Comparison of ENCODE assay signal across 21 cellular contexts in the genomic region with DNA sequence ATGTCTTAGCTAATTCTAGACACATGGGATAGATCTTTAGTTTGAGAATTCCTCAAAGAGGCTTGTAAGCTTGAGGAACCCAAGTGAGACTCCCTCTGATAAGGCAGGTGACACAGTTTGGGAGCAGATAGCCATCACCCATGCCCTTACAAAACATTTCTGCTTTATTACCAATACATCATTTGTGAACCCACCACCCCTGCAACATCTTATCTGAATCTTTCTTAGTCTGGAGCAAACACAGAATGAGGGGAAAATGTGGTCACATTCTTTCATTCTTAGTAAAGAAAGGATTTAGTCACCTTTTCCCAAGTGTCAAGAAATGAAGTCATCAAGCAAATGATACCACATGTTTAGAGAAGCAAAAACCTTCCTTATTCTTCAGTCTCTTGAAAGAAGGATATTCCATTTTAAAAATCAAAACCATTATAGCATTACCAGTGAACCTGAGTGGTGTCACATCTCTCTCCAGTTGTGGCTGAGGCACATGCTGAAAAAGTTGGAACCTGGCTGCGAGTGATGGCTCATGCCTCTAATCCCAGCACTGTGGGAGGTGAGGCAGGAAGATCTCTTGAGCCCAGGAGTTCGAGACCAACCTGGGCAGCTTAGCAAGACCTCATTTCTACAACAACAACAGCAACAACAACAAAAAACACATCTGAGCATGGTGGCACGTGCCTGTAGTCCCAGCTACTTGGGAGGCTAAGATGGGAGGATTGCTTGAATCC.
DNase-seq lines count a peak whose midpoint lies in the region; ATAC-seq lines count a peak whose summit lies in the region.
"Had no signal": no experiment of that assay in that cellular context is flagged by ENCODE, and none has a peak within 500 bp of the region (broad histone marks: within the 10 kb centered on the region; RNA-seq: fewer than 3 reads in every experiment).

No MANE protein-coding gene starts in this region.

- H3K4me1 ChIP-seq in mesendoderm (ENCODE audit: control insufficient read depth, low read depth, low read length) = peaks cover 12% of the 10 kb centered on the region

- H3K4me3 ChIP-seq in mesendoderm (ENCODE audit: low read length) = no peak overlapping the region
- H3K4me3 ChIP-seq: BLaER1 treated with 17β-estradiol and CSF1 and Interleukin-3, amounts not matched to agents 10 nM and 100 nM; coronary artery; MG63; skin epidermis; tibial artery had no signal

- no peak overlapping the region for H2AK5ac ChIP-seq in mesendoderm (ENCODE audit: low read length)

- no peak overlapping the region for H3K23ac ChIP-seq in mesendoderm (ENCODE audit: low read length)

- H3K79me1 ChIP-seq in mesendoderm (ENCODE audit: low read length) = no peaks in the 10 kb centered on the region

- H4K8ac ChIP-seq in mesendoderm (ENCODE audit: low read depth, low read length) = no peak overlapping the region

- no peak overlapping the region for H3K9ac ChIP-seq in mesendoderm (ENCODE audit: low read length)
- H3K9ac ChIP-seq: BLaER1 treated with 17β-estradiol and CSF1 and Interleukin-3, amounts not matched to agents 10 nM and 100 nM had no signal

- WGBS in mesendoderm (ENCODE audit: extremely low coverage, insufficient coverage, low lambda C conversion rate) = no CpG with 5 or more reads among the region's 3 CpGs

- H3K4me3 Mint-ChIP-seq in activated T-helper 1 cell treated with anti-CD3 and anti-CD28 coated beads, Interleukin-12 subunit alpha, Interleukin-12 subunit beta, Interleukin-2, Interleukin-4 antibody, amounts not matched to agents 30 ng/mL and 10 ng/mL and 1 ng/mL, durations not matched to agents 14 hours and 24 hours and 36 hours = no peak overlapping the region
- H3K4me3 Mint-ChIP-seq: activated naive CD8-positive, alpha-beta T cell treated with anti-CD3 and anti-CD28 coated beads, Interleukin-2, amount 10 ng/mL, durations not matched to agents 7 days and 5 days; natural killer cell treated with Interleukin-12 subunit alpha and Interleukin-12 subunit beta and Interleukin-15 and Interleukin-18, amount 100 ng/mL, for 72 hours had no signal

- peaks cover 25% of the 10 kb centered on the region for H3K36me3 Mint-ChIP-seq in activated T-helper 1 cell treated with anti-CD3 and anti-CD28 coated beads, Interleukin-12 subunit alpha, Interleukin-12 subunit beta, Interleukin-2, Interleukin-4 antibody, amounts not matched to agents 30 ng/mL and 10 ng/mL and 1 ng/mL, durations not matched to agents 14 hours and 24 hours and 36 hours (ENCODE audit: low read depth)
- H3K36me3 Mint-ChIP-seq: activated naive CD8-positive, alpha-beta T cell treated with anti-CD3 and anti-CD28 coated beads, Interleukin-2, amount 10 ng/mL, durations not matched to agents 7 days and 5 days; natural killer cell treated with Interleukin-12 subunit alpha and Interleukin-12 subunit beta and Interleukin-15 and Interleukin-18, amount 100 ng/mL, for 72 hours had no signal

- no peak overlapping the region for H2BK15ac ChIP-seq in mesendoderm (replicated peaks; ENCODE audit: low read depth)

- H2BK5ac ChIP-seq in mesendoderm (ENCODE audit: low read length) = no peak overlapping the region

- H3K27ac Mint-ChIP-seq in activated T-helper 1 cell treated with anti-CD3 and anti-CD28 coated beads, Interleukin-12 subunit alpha, Interleukin-12 subunit beta, Interleukin-2, Interleukin-4 antibody, amounts not matched to agents 30 ng/mL and 10 ng/mL and 1 ng/mL, durations not matched to agents 14 hours and 24 hours and 36 hours = peak overlapping the region; percentile 87
- H3K27ac Mint-ChIP-seq: activated naive CD8-positive, alpha-beta T cell treated with anti-CD3 and anti-CD28 coated beads, Interleukin-2, amount 10 ng/mL, durations not matched to agents 7 days and 5 days; natural killer cell treated with Interleukin-12 subunit alpha and Interleukin-12 subunit beta and Interleukin-15 and Interleukin-18, amount 100 ng/mL, for 72 hours; progenitor cell of endocrine pancreas had no signal

- no peak overlapping the region for H4K5ac ChIP-seq in mesendoderm (ENCODE audit: low read length)

- intact Hi-C loops in activated T-helper 1 cell treated with anti-CD3 and anti-CD28 coated beads, Interleukin-12 subunit alpha, Interleukin-12 subunit beta, Interleukin-2, Interleukin-4 antibody, amounts not matched to agents 30 ng/mL and 10 ng/mL and 1 ng/mL, durations not matched to agents 14 hours and 24 hours and 36 hours (cut with micrococcal nuclease) = loop anchor here (1.0 to 5.0 kb wide), 12 partner anchors 17 to 295 kb away; partner anchors contain the start of gene PIP5K1B

- peak; percentile 29 for DNase-seq in activated CD4-positive, alpha-beta T cell treated with anti-CD3 and anti-CD28 coated beads for 48 hours
- no peak for DNase-seq in activated CD4-positive, alpha-beta T cell treated with anti-CD3 and anti-CD28 coated beads, Interleukin-2, amount 50 U/mL, for 4 hours
- no peak for DNase-seq in activated T-helper 1 cell treated with anti-CD3 and anti-CD28 coated beads, Interleukin-12 subunit alpha, Interleukin-12 subunit beta, Interleukin-2, Interleukin-4 antibody, amounts not matched to agents 30 ng/mL and 10 ng/mL and 1 ng/mL, durations not matched to agents 14 hours and 24 hours and 36 hours (ENCODE audit: low spot score)
- peak; percentile 65 for DNase-seq in mesendoderm
- DNase-seq in NCI-H1694 treated with DMSO at 0.1 percent for 48 hours (lab: John Stamatoyannopoulos, UW) = no peak
- no peak for DNase-seq in NCI-H1105 (lab: John Stamatoyannopoulos, UW)
- no peak for DNase-seq in Kasumi-1 (lab: John Stamatoyannopoulos, UW)
- DNase-seq: activated naive CD8-positive, alpha-beta T cell treated with anti-CD3 and anti-CD28 coated beads, Interleukin-2, amount 10 ng/mL, durations not matched to agents 7 days and 5 days; brain microvascular endothelial cell; GF-D8; MG63; NCI-H1694; NCI-H345; SHP77; tibial artery had no signal

- no peaks in the 10 kb centered on the region for H3K36me3 ChIP-seq in mesendoderm (ENCODE audit: control insufficient read depth, insufficient read depth, low read length)
- H3K36me3 ChIP-seq: BLaER1 treated with 17β-estradiol and CSF1 and Interleukin-3, amounts not matched to agents 10 nM and 100 nM; brain microvascular endothelial cell; MG63; tibial artery had no signal

- no peak overlapping the region for H2BK120ac ChIP-seq in mesendoderm (ENCODE audit: low read depth, low read length)

- H3K18ac ChIP-seq in mesendoderm (ENCODE audit: low read length) = no peak overlapping the region

- H3K79me2 ChIP-seq in mesendoderm (ENCODE audit: control insufficient read depth, insufficient read depth, low read length) = no peaks in the 10 kb centered on the region

- H3K4me1 Mint-ChIP-seq in activated T-helper 1 cell treated with anti-CD3 and anti-CD28 coated beads, Interleukin-12 subunit alpha, Interleukin-12 subunit beta, Interleukin-2, Interleukin-4 antibody, amounts not matched to agents 30 ng/mL and 10 ng/mL and 1 ng/mL, durations not matched to agents 14 hours and 24 hours and 36 hours (ENCODE audit: low read depth) = peaks cover 77% of the 10 kb centered on the region

- no peaks in the 10 kb centered on the region for H3K27me3 Mint-ChIP-seq in activated T-helper 1 cell treated with anti-CD3 and anti-CD28 coated beads, Interleukin-12 subunit alpha, Interleukin-12 subunit beta, Interleukin-2, Interleukin-4 antibody, amounts not matched to agents 30 ng/mL and 10 ng/mL and 1 ng/mL, durations not matched to agents 14 hours and 24 hours and 36 hours (ENCODE audit: insufficient read depth)
- H3K27me3 Mint-ChIP-seq: progenitor cell of endocrine pancreas had no signal

- H3K4ac ChIP-seq in mesendoderm (ENCODE audit: low read depth, low read length) = no peak overlapping the region

- H3K9me3 Mint-ChIP-seq in activated T-helper 1 cell treated with anti-CD3 and anti-CD28 coated beads, Interleukin-12 subunit alpha, Interleukin-12 subunit beta, Interleukin-2, Interleukin-4 antibody, amounts not matched to agents 30 ng/mL and 10 ng/mL and 1 ng/mL, durations not matched to agents 14 hours and 24 hours and 36 hours = no peaks in the 10 kb centered on the region
- H3K9me3 Mint-ChIP-seq: activated naive CD8-positive, alpha-beta T cell treated with anti-CD3 and anti-CD28 coated beads, Interleukin-2, amount 10 ng/mL, durations not matched to agents 7 days and 5 days; natural killer cell treated with Interleukin-12 subunit alpha and Interleukin-12 subunit beta and Interleukin-15 and Interleukin-18, amount 100 ng/mL, for 72 hours had no signal

- no peak overlapping the region for H3K4me2 ChIP-seq in mesendoderm (ENCODE audit: low read length)

- peak; percentile 39 for ATAC-seq in HG03045 (IDR thresholded peaks at IDR 0.05; ENCODE audit: unreplicated experiment)

- H3K27me3 ChIP-seq in mesendoderm (ENCODE audit: insufficient read depth, low read length, poor library complexity) = no peaks in the 10 kb centered on the region
- H3K27me3 ChIP-seq: BLaER1 treated with 17β-estradiol and CSF1 and Interleukin-3, amounts not matched to agents 10 nM and 100 nM; brain microvascular endothelial cell; MG63; tibial artery had no signal

- H3K56ac ChIP-seq in mesendoderm (ENCODE audit: low read length) = no peak overlapping the region

- no peak overlapping the region for H3K27ac ChIP-seq in mesendoderm (ENCODE audit: low read depth, low read length)
- H3K27ac ChIP-seq: BLaER1 treated with 17β-estradiol and CSF1 and Interleukin-3, amounts not matched to agents 10 nM and 100 nM; brain microvascular endothelial cell; coronary artery; skin epidermis; tibial artery had no signal

Comparison
In these comparisons a context has a peak if more than half of its experiments do, and no peak if none do; other contexts are left out.
1. DNase-seq: peak in activated CD4-positive, alpha-beta T cell treated with anti-CD3 and anti-CD28 coated beads for 48 hours (single experiment) and mesendoderm (single experiment); none in activated CD4-positive, alpha-beta T cell treated with anti-CD3 and anti-CD28 coated beads, Interleukin-2, amount 50 U/mL, for 4 hours (0 of 2), activated T-helper 1 cell treated with anti-CD3 and anti-CD28 coated beads, Interleukin-12 subunit alpha, Interleukin-12 subunit beta, Interleukin-2, Interleukin-4 antibody, amounts not matched to agents 30 ng/mL and 10 ng/mL and 1 ng/mL, durations not matched to agents 14 hours and 24 hours and 36 hours (single experiment), NCI-H1694 treated with DMSO at 0.1 percent for 48 hours (single experiment), NCI-H1105 (single experiment) and Kasumi-1 (0 of 2).